Comparison of ENCODE assay signal across 8 cellular contexts in the genomic region with DNA sequence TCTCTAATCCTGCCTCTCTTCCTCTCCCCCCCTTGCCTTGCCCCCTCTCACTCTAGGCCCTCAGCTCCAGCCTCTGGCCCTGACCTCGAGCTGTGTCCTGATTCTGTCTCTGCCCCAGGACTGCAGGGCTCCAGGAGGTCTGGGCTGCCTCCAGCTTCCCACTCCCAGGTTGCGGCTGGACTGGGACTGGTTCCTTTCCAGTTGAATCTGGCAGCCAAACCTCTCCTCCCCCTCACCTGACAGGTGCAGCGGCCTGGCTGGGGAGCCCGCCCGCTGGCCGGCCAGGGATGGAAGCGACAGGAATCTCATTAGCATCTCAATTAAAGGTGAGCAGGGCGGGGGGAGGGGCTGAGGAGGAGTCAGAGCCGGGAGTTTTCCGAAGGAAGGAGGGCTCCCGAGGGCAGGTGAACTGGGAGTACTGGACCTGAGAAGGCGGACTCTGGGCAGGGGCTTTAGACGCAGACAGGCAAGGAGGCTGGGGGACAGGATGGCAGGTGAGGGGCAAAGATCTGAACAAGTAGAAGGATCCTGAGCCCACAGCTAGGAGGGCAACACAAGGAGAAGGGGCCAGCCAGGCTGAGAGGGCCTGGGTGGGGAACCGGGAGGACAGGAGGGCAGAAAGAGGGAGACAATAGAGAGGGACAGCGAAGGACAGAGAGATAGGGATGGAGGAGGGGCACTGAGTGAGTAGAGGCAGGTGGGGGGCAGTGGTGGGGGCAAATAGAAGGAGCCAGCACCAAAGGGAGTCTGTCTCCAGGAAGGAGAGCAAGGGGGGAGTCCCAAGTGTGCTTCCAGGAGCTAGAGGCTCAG. TPM values are rescaled to one million over a fixed set of nuclear protein-coding genes. Genes with fewer than 3 reads are reported as not detected.
A peak's percentile ranks its signal among the peaks of the same experiment; 100 is the strongest.
DNase-seq lines count a peak whose midpoint lies in the region; ATAC-seq and TF ChIP-seq lines count a peak whose summit lies in the region.

A gene (minus strand): TSS at position 295 of the 810 bp plus-strand sequence. CDS start 780 bp downstream, outside the sequence.

- TF ChIP-seq CTCF in stomach (IDR thresholded peaks at IDR 0.05), result no peak

- no peaks in the 10 kb centered on the region for H3K9me3 Mint-ChIP-seq in immature natural killer cell

- DNase-seq in NCI-H1417 (lab: John Stamatoyannopoulos, UW) (peak; percentile 74 to 85 (median 82)), NCI-H1417 treated with DMSO at 0.1 percent for 48 hours (lab: John Stamatoyannopoulos, UW) (no peak), T-helper 17 cell (no peak), immature natural killer cell (no peak), stomach (peak; percentile 92), nucleus accumbens (lab: John Stamatoyannopoulos, UW) (no peak)

- H3K27me3 Mint-ChIP-seq in T-helper 17 cell (peaks cover 7% of the 10 kb centered on the region), immature natural killer cell (ENCODE audit: low read depth in 3 of 3) (peaks cover 0 to 4% (median 0%) of the 10 kb centered on the region in 3 donors)

- 31 to 59% (median 40%) methylated on average over 15 of the region's 15 CpGs for WGBS in stomach, 5 donors

- H3K4me3 Mint-ChIP-seq in T-helper 17 cell (peak within 1 kb of the TSS; percentile 71), immature natural killer cell (peak within 1 kb of the TSS in 4 of 5 donors; percentile 38 to 71 (median 56))

- ATAC-seq in T-helper 17 cell (no peak), HG03432 (IDR thresholded peaks at IDR 0.05; ENCODE audit: unreplicated experiment) (no peak), HG03039 (IDR thresholded peaks at IDR 0.05; ENCODE audit: unreplicated experiment) (no peak)

- peaks cover 51 to 75% (median 60%) of the 10 kb centered on the region in 4 donors for H3K4me1 ChIP-seq in stomach

- TF ChIP-seq POLR2A in stomach (IDR thresholded peaks at IDR 0.05), result peak in 2 of 4 donors; percentile 62 to 91

- H3K4me1 Mint-ChIP-seq in T-helper 17 cell, result peaks cover 30% of the 10 kb centered on the region
- peaks cover 23 to 40% of the 10 kb centered on the region in 2 donors for H3K4me1 Mint-ChIP-seq in immature natural killer cell

- H3K9me3 ChIP-seq in T-helper 17 cell (ENCODE audit: control insufficient read depth, low read length, poor library complexity, severe bottlenecking), result no peaks in the 10 kb centered on the region
- no peaks in the 10 kb centered on the region for H3K9me3 ChIP-seq in stomach

- intact Hi-C loops in stomach (cut with DNase I; ENCODE audit: low total_unique reads), result no loop called here

- H3K27ac Mint-ChIP-seq in T-helper 17 cell, result peak within 1 kb of the TSS; percentile 85
- H3K27ac Mint-ChIP-seq in immature natural killer cell, result peak within 1 kb of the TSS; percentile 17 to 85 (median 40)

- H3K36me3 Mint-ChIP-seq in T-helper 17 cell (ENCODE audit: low read depth), result no peaks in the 10 kb centered on the region
- no peaks in the 10 kb centered on the region for H3K36me3 Mint-ChIP-seq in immature natural killer cell

- no peak for TF ChIP-seq EP300 in stomach (IDR thresholded peaks at IDR 0.05)

- peak within 1 kb of the TSS; percentile 89 to 96 (median 95) for H3K27ac ChIP-seq in stomach

- no peaks in the 10 kb centered on the region for H3K27me3 ChIP-seq in stomach

- H3K4me3 ChIP-seq in stomach, result peak within 1 kb of the TSS; percentile 37 to 52 (median 49)

- H3K36me3 ChIP-seq in stomach, result no peaks in the 10 kb centered on the region

RNA-seq across cellular contexts. Expression of the gene that starts here (rescaled TPM):
- 1 to 10 TPM; 2.1 to 2.8 TPM for total RNA-seq in T-helper 17 cell
- polyA plus RNA-seq in immature natural killer cell, result under 1 TPM in 2 of 3 donors, not detected in 1; 0.10 to 0.64 TPM
- total RNA-seq in stomach, result 100 to 1,000 TPM in 4 of 5 donors, 10 to 100 TPM in 1; 63.3 to 486 (median 277) TPM
- polyA plus RNA-seq in stomach, result 10 to 100 TPM; 16.6 to 98.0 (median 47.5) TPM

Comparison
In these comparisons a context has a peak if more than half of its experiments do, and no peak if none do; other contexts are left out.
1. RNA of the gene that starts here (total RNA-seq): 63.3 to 486 TPM in stomach; 2.1 to 2.8 TPM in T-helper 17 cell; every median in the first group is over 10 times any median in the second.
2. RNA of the gene that starts here (polyA plus RNA-seq): 16.6 to 98.0 TPM in stomach; 0.10 to 0.64 TPM in immature natural killer cell; every median in the first group is over 10 times any median in the second.
3. DNase-seq: peak in NCI-H1417 (3 of 3) and stomach (single experiment); none in NCI-H1417 treated with DMSO at 0.1 percent for 48 hours (single experiment), T-helper 17 cell (0 of 3), immature natural killer cell (0 of 3) and nucleus accumbens (0 of 56).